In genomic region chr22:21652547-21653545, GRCh38 we compare ENCODE assay signal across 8 cellular contexts. TPM values are rescaled to one million over a fixed set of nuclear protein-coding genes. Genes with fewer than 3 reads are reported as not detected.
DNase-seq lines count a peak whose midpoint lies in the region; ATAC-seq lines count a peak whose summit lies in the region.

No MANE protein-coding gene starts in this region.

- H4K12ac ChIP-seq in trophoblast cell (ENCODE audit: low read depth, low read length) = peak overlapping the region; percentile 86

- H3K4me3 ChIP-seq in Jurkat, Clone E6-1 (ENCODE audit: low read length) = peak overlapping the region; percentile 80
- H3K4me3 ChIP-seq in endocrine pancreas (ENCODE audit: control insufficient read depth, insufficient read depth, low read length) (no peak overlapping the region), trophoblast cell (ENCODE audit: low read depth, low read length) (peak overlapping the region; percentile 79)

- H3K9me3 ChIP-seq in ES-I3 (ENCODE audit: control insufficient read depth, insufficient read depth, low read length) (no peaks in the 10 kb centered on the region), endocrine pancreas (ENCODE audit: control insufficient read depth, low read length) (no peaks in the 10 kb centered on the region), trophoblast cell (ENCODE audit: insufficient read depth, low read depth, low read length) (peaks cover 2% of the 10 kb centered on the region)

- ATAC-seq in GM21360 (IDR thresholded peaks at IDR 0.05; ENCODE audit: unreplicated experiment) = no peak

- WGBS in trophoblast cell (ENCODE audit: extremely low coverage, insufficient coverage, insufficient read length) = no CpG with 5 or more reads among the region's 40 CpGs

- peak overlapping the region; percentile 91 for H2BK120ac ChIP-seq in trophoblast cell (ENCODE audit: insufficient read depth, low read length, poor library complexity)

- H2BK5ac ChIP-seq in trophoblast cell (ENCODE audit: low read depth, low read length, poor library complexity) = peak overlapping the region; percentile 73

- H3K23ac ChIP-seq in trophoblast cell (ENCODE audit: low read length) = no peak overlapping the region

- H3K14ac ChIP-seq in trophoblast cell (ENCODE audit: low read length) = peak overlapping the region; percentile 90

- H3K27me3 ChIP-seq in endocrine pancreas (ENCODE audit: control insufficient read depth, insufficient read depth, low read length) (no peaks in the 10 kb centered on the region), trophoblast cell (ENCODE audit: insufficient read depth, low read length) (no peaks in the 10 kb centered on the region)

- peak overlapping the region; percentile 97 for H4K91ac ChIP-seq in trophoblast cell (ENCODE audit: low read depth, low read length)

- peaks cover 25% of the 10 kb centered on the region for H3K79me1 ChIP-seq in trophoblast cell (ENCODE audit: low read length)

- H3K79me2 ChIP-seq in trophoblast cell (ENCODE audit: control insufficient read depth, insufficient read depth, low read length, poor library complexity) = peaks cover 12% of the 10 kb centered on the region

- H2AFZ ChIP-seq in trophoblast cell (ENCODE audit: insufficient read depth, low read length, poor library complexity) = peak overlapping the region; percentile 48

- peak overlapping the region; percentile 81 for H3K18ac ChIP-seq in trophoblast cell (ENCODE audit: low read length)

- H3K4me1 ChIP-seq in ES-I3 (ENCODE audit: insufficient read depth, low read length) (no peaks in the 10 kb centered on the region), endocrine pancreas (ENCODE audit: control insufficient read depth, insufficient read depth, low read length) (no peaks in the 10 kb centered on the region), trophoblast cell (ENCODE audit: control insufficient read depth in 1 of 2, insufficient read depth in 2 of 2, low read length in 2 of 2) (peaks cover 22 to 33% of the 10 kb centered on the region in 2 experiments)

- H3K9ac ChIP-seq in ES-I3 (ENCODE audit: low read depth, low read length) = peak overlapping the region; percentile 99
- H3K9ac ChIP-seq in endocrine pancreas (ENCODE audit: control insufficient read depth, insufficient read depth, low read length) = peak overlapping the region; percentile 60
- peak overlapping the region; percentile 71 for H3K9ac ChIP-seq in trophoblast cell (ENCODE audit: low read length)

- peak overlapping the region; percentile 63 for H3K27ac ChIP-seq in trophoblast cell (ENCODE audit: low read depth, low read length)

- H3K4me2 ChIP-seq in trophoblast cell (ENCODE audit: low read length) = peak overlapping the region; percentile 97

- 0 out of 2 replicates have a peak, but pooled peaks cover 2% of the 10 kb centered on the region for H3K36me3 ChIP-seq in ES-I3 (ENCODE audit: insufficient read depth, low read length)
- H3K36me3 ChIP-seq in endocrine pancreas (ENCODE audit: control insufficient read depth, insufficient read depth, low read length) = no peaks in the 10 kb centered on the region
- H3K36me3 ChIP-seq in trophoblast cell (ENCODE audit: control insufficient read depth in 1 of 2, insufficient read depth in 2 of 2, low read length in 2 of 2) = peaks cover 15 to 17% of the 10 kb centered on the region in 2 experiments

- H2BK12ac ChIP-seq in trophoblast cell (ENCODE audit: low read length) = peak overlapping the region; percentile 72

- peak overlapping the region; percentile 64 for H4K8ac ChIP-seq in trophoblast cell (ENCODE audit: low read depth, low read length)

- H2AK5ac ChIP-seq in trophoblast cell (ENCODE audit: low read length) = peak overlapping the region; percentile 55

- peak overlapping the region; percentile 94 for H3K4ac ChIP-seq in trophoblast cell (ENCODE audit: low read depth, low read length)

- DNase-seq in Jurkat, Clone E6-1 (ENCODE audit: low read depth, low spot score) = no peak
- no peak for DNase-seq in trophoblast cell
- no peak for DNase-seq in activated CD4-positive, alpha-beta T cell treated with anti-CD3 and anti-CD28 coated beads for 1 hour
- no peak for DNase-seq in H4 (ENCODE audit: low spot score)
- DNase-seq in kidney tubule cell (ENCODE audit: low spot score) = no peak

RNA-seq across cellular contexts. Expression of gene SDF2L1, which starts 10.7 kb away (rescaled TPM):
- polyA plus RNA-seq in Jurkat, Clone E6-1 (2012; ENCODE audit: insufficient read depth, insufficient read length) = 79.9 TPM
- 59.2 and 63.2 TPM in 2 replicates for polyA plus RNA-seq in trophoblast cell (2013)
- total RNA-seq in H4 (2014; rRNA removed; shearing (Covaris generic)) = 33.6 and 38.7 TPM in 2 replicates

RNA-seq across cellular contexts. Expression of gene PPIL2, which starts 13.0 kb away (rescaled TPM):
- polyA plus RNA-seq in Jurkat, Clone E6-1 (2012; ENCODE audit: insufficient read depth, insufficient read length) = 37.9 TPM
- polyA plus RNA-seq in trophoblast cell (2013) = 31.0 and 32.4 TPM in 2 replicates
- total RNA-seq in H4 (2014; rRNA removed; shearing (Covaris generic)) = 8.6 and 12.9 TPM in 2 replicates

RNA-seq across cellular contexts. Expression of gene CCDC116, which starts 20.3 kb away (rescaled TPM):
- 5.2 TPM for polyA plus RNA-seq in Jurkat, Clone E6-1 (2012; ENCODE audit: insufficient read depth, insufficient read length)
- polyA plus RNA-seq in trophoblast cell (2013) = 0.41 and 0.42 TPM in 2 replicates
- 0.10 TPM in 1 of 2 replicates, not detected in the other for total RNA-seq in H4 (2014; rRNA removed; shearing (Covaris generic))

RNA-seq across cellular contexts. Expression of gene YDJC, which starts 23.0 kb away (rescaled TPM):
- 64.2 TPM for polyA plus RNA-seq in Jurkat, Clone E6-1 (2012; ENCODE audit: insufficient read depth, insufficient read length)
- polyA plus RNA-seq in trophoblast cell (2013) = 18.4 and 21.0 TPM in 2 replicates
- 26.7 and 35.4 TPM in 2 replicates for total RNA-seq in H4 (2014; rRNA removed; shearing (Covaris generic))
